In genomic region chr9:114735732-114736131, GRCh38 we compare ENCODE assay signal across 17 cellular contexts. TPM values are rescaled to one million over a fixed set of nuclear protein-coding genes. Genes with fewer than 3 reads are reported as not detected.
DNase-seq lines count a peak whose midpoint lies in the region; ATAC-seq and TF ChIP-seq lines count a peak whose summit lies in the region.
"Had no signal": no experiment of that assay in that cellular context is flagged by ENCODE, and none has a peak within 500 bp of the region (broad histone marks: within the 10 kb centered on the region; RNA-seq: fewer than 3 reads in every experiment).

No MANE protein-coding gene starts in this region.

- intact Hi-C loops in activated CD4-positive, alpha-beta T cell treated with anti-CD3 and anti-CD28 coated beads, Interleukin-2, amount 10 ng/mL, durations not matched to agents 24 days and 14 days (cut with micrococcal nuclease): no loop called here
- intact Hi-C loops in PC-3 (cut with micrococcal nuclease): no loop called here

- no TSS peak for BruUV-seq in PC-3 (replicated peaks; lab: Mats Ljungman, UMichigan)

- peaks cover 24% of the 10 kb centered on the region for H3K36me3 Mint-ChIP-seq in activated CD4-positive, alpha-beta T cell treated with anti-CD3 and anti-CD28 coated beads, Interleukin-2, amount 10 ng/mL, durations not matched to agents 24 days and 14 days (ENCODE audit: low read depth)
- no peaks in the 10 kb centered on the region for H3K36me3 Mint-ChIP-seq in central memory CD8-positive, alpha-beta T cell (ENCODE audit: insufficient read depth)

- H4K20me1 ChIP-seq in PC-3 (ENCODE audit: low read length): no peaks in the 10 kb centered on the region

- peaks cover 9% of the 10 kb centered on the region for H3K9me3 Mint-ChIP-seq in activated CD4-positive, alpha-beta T cell treated with anti-CD3 and anti-CD28 coated beads, Interleukin-2, amount 10 ng/mL, durations not matched to agents 24 days and 14 days
- H3K9me3 Mint-ChIP-seq in central memory CD8-positive, alpha-beta T cell: no peaks in the 10 kb centered on the region
- H3K9me3 Mint-ChIP-seq: activated B cell treated with CpG ODN at 0.5 μM for 24 hours had no signal

- no peaks in the 10 kb centered on the region for H3K27me3 Mint-ChIP-seq in activated CD4-positive, alpha-beta T cell treated with anti-CD3 and anti-CD28 coated beads, Interleukin-2, amount 10 ng/mL, durations not matched to agents 24 days and 14 days
- no peaks in the 10 kb centered on the region for H3K27me3 Mint-ChIP-seq in central memory CD8-positive, alpha-beta T cell

- H3K4me1 ChIP-seq in PC-3 (ENCODE audit: insufficient read depth, low read length): peaks cover 54% of the 10 kb centered on the region
- peaks cover 3% of the 10 kb centered on the region for H3K4me1 ChIP-seq in parathyroid adenoma
- H3K4me1 ChIP-seq: pancreas, tibial artery had no signal

- POLR2A ChIA-PET in PC-3 (lab: Charles Lee; ENCODE audit: unreplicated experiment): no interaction called here

- TF ChIP-seq CTCF in PC-3 (conservative IDR thresholded peaks at IDR 0.05; ENCODE audit: low read depth, low read length) (no peak), parathyroid adenoma (IDR thresholded peaks at IDR 0.05) (no peak)

- H3K36me3 ChIP-seq in PC-3 (ENCODE audit: low read depth, low read length) (no peaks in the 10 kb centered on the region), parathyroid adenoma (ENCODE audit: control insufficient read depth, insufficient read depth, low read length) (no peaks in the 10 kb centered on the region)
- H3K36me3 ChIP-seq: pancreas, tibial artery had no signal

- no peaks in the 10 kb centered on the region for H3F3A ChIP-seq in PC-3 (ENCODE audit: low read length, unreplicated experiment)

- H3K9me2 ChIP-seq in PC-3 (replicated peaks; ENCODE audit: low read length): no peaks in the 10 kb centered on the region

- no peak for ATAC-seq in PC-3
- ATAC-seq in central memory CD8-positive, alpha-beta T cell (replicated peaks; ENCODE audit: extremely low read depth, poor library complexity, severe bottlenecking): peak; percentile 84
- ATAC-seq: K562, pancreas had no signal

- H3K27me3 ChIP-seq in PC-3 (ENCODE audit: low read length): no peaks in the 10 kb centered on the region
- H3K27me3 ChIP-seq in parathyroid adenoma (ENCODE audit: control insufficient read depth, insufficient read depth, low read length): no peaks in the 10 kb centered on the region
- H3K27me3 ChIP-seq: tibial artery had no signal

- H3K79me2 ChIP-seq in PC-3 (ENCODE audit: low read length) (no peaks in the 10 kb centered on the region), parathyroid adenoma (no peaks in the 10 kb centered on the region)

- H3K4me2 ChIP-seq in PC-3 (ENCODE audit: low read length) (no peak overlapping the region), parathyroid adenoma (ENCODE audit: low read length) (peak overlapping the region; percentile 35)

- DNase-seq in activated CD4-positive, alpha-beta T cell treated with anti-CD3 and anti-CD28 coated beads, Interleukin-2, amount 10 ng/mL, durations not matched to agents 24 days and 14 days: no peak
- no peak for DNase-seq in activated CD4-positive, alpha-beta T cell treated with anti-CD3 and anti-CD28 coated beads, Interleukin-2, amount 50 U/mL, for 4 hours
- no peak for DNase-seq in PC-3
- DNase-seq in central memory CD8-positive, alpha-beta T cell (ENCODE audit: low spot score in 2 of 2): no peak
- no peak for DNase-seq in AG20443 (ENCODE audit: low spot score)
- DNase-seq in activated gamma-delta T cell (lab: John Stamatoyannopoulos, UW): no peak
- no peak for DNase-seq in NCI-H1417 treated with DMSO at 0.1 percent for 48 hours (lab: John Stamatoyannopoulos, UW)
- DNase-seq: activated B cell treated with CpG ODN at 0.5 μM for 24 hours; activated effector memory CD4-positive, alpha-beta T cell treated with Interleukin-2 at 50 U/mL for 16 hours; DMS79; midbrain; pancreas; stimulated activated CD4-positive, alpha-beta T cell treated with anti-CD3 and anti-CD28 coated beads, Interleukin-12 subunit alpha, Interleukin-12 subunit beta, amount 100 ng/mL, for 4 hours; tibial artery had no signal

- CTCF ChIA-PET in PC-3 (lab: Charles Lee): no interaction called here

- no peak overlapping the region for H3K4me3 ChIP-seq in PC-3 (ENCODE audit: low read length)
- H3K4me3 ChIP-seq in parathyroid adenoma (ENCODE audit: low read depth, low read length): no peak overlapping the region
- H3K4me3 ChIP-seq: K562, pancreas, tibial artery had no signal

- peaks cover 64% of the 10 kb centered on the region for H3K4me1 Mint-ChIP-seq in activated CD4-positive, alpha-beta T cell treated with anti-CD3 and anti-CD28 coated beads, Interleukin-2, amount 10 ng/mL, durations not matched to agents 24 days and 14 days
- H3K4me1 Mint-ChIP-seq in central memory CD8-positive, alpha-beta T cell: peaks cover 37% of the 10 kb centered on the region

- H2AFZ ChIP-seq in PC-3 (ENCODE audit: low read length) (no peak overlapping the region), parathyroid adenoma (no peak overlapping the region)

- H3K9ac ChIP-seq in PC-3 (ENCODE audit: low read length) (no peak overlapping the region), parathyroid adenoma (no peak overlapping the region)

- H3K27ac Mint-ChIP-seq in activated CD4-positive, alpha-beta T cell treated with anti-CD3 and anti-CD28 coated beads, Interleukin-2, amount 10 ng/mL, durations not matched to agents 24 days and 14 days: peak overlapping the region; percentile 93
- H3K27ac Mint-ChIP-seq in central memory CD8-positive, alpha-beta T cell (ENCODE audit: low read depth): peak overlapping the region; percentile 93
- H3K27ac Mint-ChIP-seq: activated B cell treated with CpG ODN at 0.5 μM for 24 hours had no signal

- H3K27ac ChIP-seq in PC-3 (ENCODE audit: low read length): peak overlapping the region; percentile 81
- peak overlapping the region; percentile 58 for H3K27ac ChIP-seq in parathyroid adenoma
- H3K27ac ChIP-seq: pancreas, tibial artery had no signal

- H3K4me3 Mint-ChIP-seq in activated CD4-positive, alpha-beta T cell treated with anti-CD3 and anti-CD28 coated beads, Interleukin-2, amount 10 ng/mL, durations not matched to agents 24 days and 14 days: no peak overlapping the region
- H3K4me3 Mint-ChIP-seq in central memory CD8-positive, alpha-beta T cell: peak overlapping the region; percentile 55
- H3K4me3 Mint-ChIP-seq: activated B cell treated with CpG ODN at 0.5 μM for 24 hours had no signal

- H3K9me3 ChIP-seq in PC-3 (ENCODE audit: low read length) (no peaks in the 10 kb centered on the region), parathyroid adenoma (ENCODE audit: control insufficient read depth, low read length) (no peaks in the 10 kb centered on the region)
- H3K9me3 ChIP-seq: pancreas, tibial artery had no signal

RNA-seq across cellular contexts. Expression of gene TEX48, which starts 53.7 kb away (rescaled TPM):
- total RNA-seq in activated CD4-positive, alpha-beta T cell treated with anti-CD3 and anti-CD28 coated beads, Interleukin-2, amount 10 ng/mL, durations not matched to agents 24 days and 14 days: 0.52 and 0.56 TPM in 2 replicates
- 2.4 TPM in 1 of 2 replicates, not detected in the other for total RNA-seq in PC-3 (2014; rRNA removed)
- total RNA-seq: activated B cell treated with CpG ODN at 0.5 μM for 24 hours, K562, pancreas, SK-MEL-5 had no signal
